Comparison of ENCODE assay signal across 13 cellular contexts in the genomic region with DNA sequence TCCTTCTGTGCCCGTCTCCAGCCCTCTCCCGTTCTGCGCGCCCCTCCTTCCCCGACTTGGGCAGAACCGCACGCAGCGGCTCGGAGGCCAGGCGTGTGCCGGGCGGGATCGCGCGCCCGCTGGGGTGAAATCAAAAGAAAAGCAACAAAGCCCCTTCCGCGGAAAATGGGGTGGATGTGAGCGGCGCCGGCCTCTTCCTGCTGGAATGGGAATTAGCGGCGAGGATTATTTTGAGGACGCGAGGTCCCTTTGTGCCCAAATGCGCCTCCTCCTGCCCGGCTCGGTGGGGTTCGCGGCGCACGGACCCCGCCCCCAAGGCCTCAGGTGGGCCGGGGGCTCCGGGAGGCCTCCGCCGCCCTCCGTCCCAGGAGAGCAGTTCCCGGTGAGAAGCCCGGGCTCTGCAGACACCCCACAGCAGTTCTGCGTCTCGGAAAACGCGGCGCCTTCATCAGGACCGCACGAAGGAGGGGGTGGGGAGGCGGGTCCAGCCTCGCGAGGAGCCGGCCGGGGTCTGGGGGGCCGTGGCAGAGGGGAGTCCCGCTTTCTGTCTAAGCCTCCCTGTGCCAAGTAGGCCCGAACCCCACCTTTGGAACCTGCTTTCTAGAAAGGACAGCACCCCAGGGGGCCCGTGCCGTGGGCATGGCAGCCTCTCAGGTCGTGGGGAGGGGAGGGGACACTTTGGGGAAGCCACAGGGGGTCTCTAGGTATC.
DNase-seq lines count a peak whose midpoint lies in the region; ATAC-seq and TF ChIP-seq lines count a peak whose summit lies in the region.
"Had no signal": no experiment of that assay in that cellular context is flagged by ENCODE, and none has a peak within 500 bp of the region (broad histone marks: within the 10 kb centered on the region; RNA-seq: fewer than 3 reads in every experiment).

No MANE protein-coding gene starts in this region.

- peak overlapping the region; percentile 92 for H3K27ac Mint-ChIP-seq in activated B cell treated with CpG ODN at 0.5 μM for 24 hours
- H3K27ac Mint-ChIP-seq in natural killer cell, result no peak overlapping the region
- H3K27ac Mint-ChIP-seq: activated T-cell treated with anti-CD3 and anti-CD28 coated beads, Interleukin-2, amount 50 U/mL, for 72 hours; CD8-positive, alpha-beta memory T cell; T-helper 1 cell treated with Interleukin-12 subunit alpha and Interleukin-12 subunit beta and Interleukin-4 antibody, amounts not matched to agents 30 μg/mL and 1 μg/mL, for 36 hours had no signal

- no peak for TF ChIP-seq POLR2A in testis (IDR thresholded peaks at IDR 0.05)

- peaks cover 3% of the 10 kb centered on the region for H3K27me3 Mint-ChIP-seq in activated B cell treated with CpG ODN at 0.5 μM for 24 hours
- peaks cover 11 to 44% of the 10 kb centered on the region in 2 donors for H3K27me3 Mint-ChIP-seq in natural killer cell (ENCODE audit: low read depth in 2 of 2)

- 0% methylated on average over 11 to 57 of the region's 58 CpGs for WGBS in testis, 2 donors

- H3K4me1 Mint-ChIP-seq in activated B cell treated with CpG ODN at 0.5 μM for 24 hours (peaks cover 65% of the 10 kb centered on the region), natural killer cell (peaks cover 7 to 9% of the 10 kb centered on the region in 2 donors)

- intact Hi-C loops in Right ventricle myocardium inferior (cut with DNase I), result no loop called here
- intact Hi-C loops in activated B cell treated with CpG ODN at 0.5 μM for 24 hours (cut with micrococcal nuclease), result loop anchor here (2.0 to 5.0 kb wide), 5 partner anchors 67 to 1582 kb away; a partner anchor contains a TSS
- intact Hi-C loops in testis (cut with DNase I; ENCODE audit: low total_unique reads), result no loop called here
- intact Hi-C loops in natural killer cell (cut with micrococcal nuclease), result no loop called here

- DNase-seq in cardiac muscle cell (ENCODE audit: low read depth in 1 of 2, low spot score in 1 of 2), result peak in 1 of 2 donors; percentile 19
- no peak for DNase-seq in Right ventricle myocardium inferior (ENCODE audit: missing footprints)
- no peak for DNase-seq in activated B cell treated with CpG ODN at 0.5 μM for 24 hours
- DNase-seq in iPS-NIHi11 (ENCODE audit: low spot score), result peak; percentile 57
- no peak for DNase-seq in testis
- DNase-seq in stimulated activated CD4-positive, alpha-beta T cell treated with anti-CD3 and anti-CD28 coated beads, Interleukin-12 subunit alpha, Interleukin-12 subunit beta, amount 100 ng/mL, for 4 hours, result no peak
- DNase-seq in T1000 (lab: John Stamatoyannopoulos, UW), result no peak
- DNase-seq in natural killer cell, result no peak
- DNase-seq: activated T-cell treated with anti-CD3 and anti-CD28 coated beads, Interleukin-2, amount 50 U/mL, for 72 hours; CD8-positive, alpha-beta memory T cell; NCI-H446 had no signal

- H3K4me1 ChIP-seq in cardiac muscle cell (ENCODE audit: low read depth) (no peaks in the 10 kb centered on the region), testis (peaks cover 16% of the 10 kb centered on the region)

- no peak overlapping the region for H3K27ac ChIP-seq in cardiac muscle cell
- H3K27ac ChIP-seq in testis, result peak overlapping the region in 1 of 2 donors; percentile 39
- H3K27ac ChIP-seq: HL-60 had no signal

- H3K36me3 Mint-ChIP-seq in activated B cell treated with CpG ODN at 0.5 μM for 24 hours (ENCODE audit: low read depth) (peaks cover 2% of the 10 kb centered on the region), natural killer cell (no peaks in the 10 kb centered on the region)
- H3K36me3 Mint-ChIP-seq: CD8-positive, alpha-beta memory T cell had no signal

- H3K4me3 Mint-ChIP-seq in activated B cell treated with CpG ODN at 0.5 μM for 24 hours (peak overlapping the region; percentile 90), natural killer cell (no peak overlapping the region)
- H3K4me3 Mint-ChIP-seq: activated T-cell treated with anti-CD3 and anti-CD28 coated beads, Interleukin-2, amount 50 U/mL, for 72 hours; CD8-positive, alpha-beta memory T cell; T-helper 1 cell treated with Interleukin-12 subunit alpha and Interleukin-12 subunit beta and Interleukin-4 antibody, amounts not matched to agents 30 μg/mL and 1 μg/mL, for 36 hours had no signal

- H3K4me3 ChIP-seq in cardiac muscle cell (peak overlapping the region; percentile 28), testis (peak overlapping the region; percentile 31 to 61)

- peaks cover 35% of the 10 kb centered on the region for H3K27me3 ChIP-seq in cardiac muscle cell
- H3K27me3 ChIP-seq in testis, result no peaks in the 10 kb centered on the region

- TF ChIP-seq CTCF in cardiac muscle cell (IDR thresholded peaks at IDR 0.05; ENCODE audit: low read depth, low read length) (no peak), activated B cell treated with CpG ODN at 0.5 μM for 24 hours (IDR thresholded peaks at IDR 0.05) (no peak), testis (IDR thresholded peaks at IDR 0.05) (no peak), natural killer cell (IDR thresholded peaks at IDR 0.05) (no peak)

- H3K36me3 ChIP-seq in cardiac muscle cell (no peaks in the 10 kb centered on the region), testis (ENCODE audit: low read depth, missing control alignments) (no peaks in the 10 kb centered on the region)

- H3K9me3 Mint-ChIP-seq in activated B cell treated with CpG ODN at 0.5 μM for 24 hours (no peaks in the 10 kb centered on the region), natural killer cell (no peaks in the 10 kb centered on the region)
- H3K9me3 Mint-ChIP-seq: activated T-cell treated with anti-CD3 and anti-CD28 coated beads, Interleukin-2, amount 50 U/mL, for 72 hours; CD8-positive, alpha-beta memory T cell; T-helper 1 cell treated with Interleukin-12 subunit alpha and Interleukin-12 subunit beta and Interleukin-4 antibody, amounts not matched to agents 30 μg/mL and 1 μg/mL, for 36 hours had no signal

- POLR2A ChIA-PET in activated B cell treated with CpG ODN at 0.5 μM for 24 hours (lab: Charles Lee), result interaction anchor here (1.0 to 3.0 kb wide), 14 partner anchors 8 to 133 kb away, joined by 3 to 38 read pairs (median 8); a partner anchor contains a TSS

- ATAC-seq in Right ventricle myocardium inferior (no peak), activated B cell treated with CpG ODN at 0.5 μM for 24 hours (ENCODE audit: low read depth) (no peak), natural killer cell (no peak)
- ATAC-seq: activated T-cell treated with anti-CD3 and anti-CD28 coated beads, Interleukin-2, amount 50 U/mL, for 72 hours had no signal

- H3K9me3 ChIP-seq in cardiac muscle cell (ENCODE audit: low read depth) (no peaks in the 10 kb centered on the region), testis (no peaks in the 10 kb centered on the region)

- CTCF ChIA-PET in activated B cell treated with CpG ODN at 0.5 μM for 24 hours (lab: Charles Lee), result interaction anchor here (1.2 to 1.7 kb wide), 3 partner anchors 40 to 126 kb away, joined by 3 to 15 read pairs (median 7); no protein-coding TSS in a partner anchor
